Comparison of ENCODE assay signal across 14 cellular contexts in the genomic region with DNA sequence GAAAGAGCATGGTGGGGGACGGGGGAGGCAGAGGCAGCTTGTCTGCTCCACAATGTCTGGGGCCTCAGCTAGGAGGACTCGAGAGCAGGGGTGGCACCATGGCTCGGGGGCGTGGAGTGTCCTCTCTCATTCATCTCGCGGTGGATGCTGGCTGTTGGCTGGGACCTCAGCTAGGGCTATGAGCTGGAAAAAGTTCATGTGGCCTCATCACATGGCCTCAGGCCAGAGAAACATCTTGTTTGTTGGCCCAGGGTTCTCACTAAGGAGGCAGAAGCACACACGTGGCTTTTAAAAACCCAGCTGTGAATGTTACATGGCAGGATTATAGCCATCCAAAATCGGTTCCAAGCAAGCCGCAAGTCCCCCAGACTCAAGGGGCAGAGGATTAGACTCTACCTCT. TPM values are rescaled to one million over a fixed set of nuclear protein-coding genes. Genes with fewer than 3 reads are reported as not detected.
DNase-seq lines count a peak whose midpoint lies in the region; TF ChIP-seq lines count a peak whose summit lies in the region.
"Had no signal": no experiment of that assay in that cellular context is flagged by ENCODE, and none has a peak within 500 bp of the region (broad histone marks: within the 10 kb centered on the region; RNA-seq: fewer than 3 reads in every experiment).

No MANE protein-coding gene starts in this region.

- no peaks in the 10 kb centered on the region for H3K9me3 ChIP-seq in effector memory CD4-positive, alpha-beta T cell (ENCODE audit: control insufficient read depth, low read length)
- H3K9me3 ChIP-seq: gastrocnemius medialis had no signal

- H3K4me3 Mint-ChIP-seq in osteocyte (ENCODE audit: unreplicated experiment) (no peak overlapping the region), chondrocyte (ENCODE audit: unreplicated experiment) (no peak overlapping the region)
- H3K4me3 Mint-ChIP-seq: activated CD4-positive, alpha-beta T cell treated with anti-CD3 and anti-CD28 coated beads, Interleukin-2, amount 10 ng/mL, durations not matched to agents 7 days and 5 days; central memory CD8-positive, alpha-beta T cell; T-cell had no signal

- peaks cover 12% of the 10 kb centered on the region for H3K4me1 Mint-ChIP-seq in osteocyte (ENCODE audit: unreplicated experiment)
- H3K4me1 Mint-ChIP-seq in chondrocyte (ENCODE audit: low read depth) = peaks cover 7% of the 10 kb centered on the region
- H3K4me1 Mint-ChIP-seq: central memory CD8-positive, alpha-beta T cell had no signal

- H3K27ac ChIP-seq in effector memory CD4-positive, alpha-beta T cell (ENCODE audit: insufficient read depth, low read length, poor library complexity, severe bottlenecking) = no peak overlapping the region
- H3K27ac ChIP-seq: gastrocnemius medialis had no signal

- TF ChIP-seq CTCF in osteocyte (IDR thresholded peaks at IDR 0.05) (no peak), chondrocyte (IDR thresholded peaks at IDR 0.05) (no peak)

- peaks cover 13% of the 10 kb centered on the region for H3K36me3 ChIP-seq in effector memory CD4-positive, alpha-beta T cell (ENCODE audit: control insufficient read depth, insufficient read depth, low read length)

- no peaks in the 10 kb centered on the region for H3K27me3 ChIP-seq in effector memory CD4-positive, alpha-beta T cell (replicated peaks; ENCODE audit: control insufficient read depth, insufficient read depth, low read length, poor library complexity, severe bottlenecking)
- H3K27me3 ChIP-seq: gastrocnemius medialis had no signal

- H3K9me3 Mint-ChIP-seq in osteocyte (ENCODE audit: unreplicated experiment) (no peaks in the 10 kb centered on the region), chondrocyte (ENCODE audit: low read depth) (no peaks in the 10 kb centered on the region)
- H3K9me3 Mint-ChIP-seq: activated CD4-positive, alpha-beta T cell treated with anti-CD3 and anti-CD28 coated beads, Interleukin-2, amount 10 ng/mL, durations not matched to agents 7 days and 5 days; central memory CD8-positive, alpha-beta T cell; T-cell had no signal

- H3K27ac Mint-ChIP-seq in osteocyte (ENCODE audit: unreplicated experiment) (peak overlapping the region; percentile 29), chondrocyte (ENCODE audit: unreplicated experiment) (no peak overlapping the region)
- H3K27ac Mint-ChIP-seq: activated CD4-positive, alpha-beta T cell treated with anti-CD3 and anti-CD28 coated beads, Interleukin-2, amount 10 ng/mL, durations not matched to agents 7 days and 5 days; T-cell had no signal

- no peak overlapping the region for H3K4me3 ChIP-seq in effector memory CD4-positive, alpha-beta T cell (ENCODE audit: insufficient read depth, low read depth, low read length, poor library complexity, severe bottlenecking)
- H3K4me3 ChIP-seq: gastrocnemius medialis had no signal

- in situ Hi-C loops in SK-MEL-5 (cut with HindIII; ENCODE audit: low pct_unique_long_range_greater_than_20kb, low sequenced_read_pairs) = no loop called here

- peaks cover 5% of the 10 kb centered on the region for H3K4me1 ChIP-seq in effector memory CD4-positive, alpha-beta T cell (ENCODE audit: control insufficient read depth, insufficient read depth, low read length, poor library complexity, severe bottlenecking)
- H3K4me1 ChIP-seq: gastrocnemius medialis had no signal

- H3K36me3 Mint-ChIP-seq in osteocyte (ENCODE audit: unreplicated experiment) = peaks cover 21% of the 10 kb centered on the region
- H3K36me3 Mint-ChIP-seq in chondrocyte (ENCODE audit: low read depth) = peaks cover 18% of the 10 kb centered on the region

- no peaks in the 10 kb centered on the region for H3K27me3 Mint-ChIP-seq in osteocyte (ENCODE audit: unreplicated experiment)
- H3K27me3 Mint-ChIP-seq in chondrocyte (ENCODE audit: low read depth) = no peaks in the 10 kb centered on the region
- H3K27me3 Mint-ChIP-seq: activated CD4-positive, alpha-beta T cell treated with anti-CD3 and anti-CD28 coated beads, Interleukin-2, amount 10 ng/mL, durations not matched to agents 7 days and 5 days; central memory CD8-positive, alpha-beta T cell; T-cell had no signal

- peak; percentile 46 for DNase-seq in ELF-1 (ENCODE audit: low read depth, low spot score)
- peak; percentile 3 for DNase-seq in SK-MEL-5 (ENCODE audit: low read depth, low spot score)
- DNase-seq in foreskin melanocyte = peak; percentile 30
- no peak for DNase-seq in osteocyte (ENCODE audit: extremely low spot score, unreplicated experiment)
- DNase-seq in activated T-cell treated with anti-CD3 and anti-CD28 coated beads, Interleukin-2, amount 50 U/mL, for 48 hours = no peak
- no peak for DNase-seq in activated gamma-delta T cell treated with Interleukin-2 at 50 U/mL for 16 hours
- DNase-seq in chondrocyte (ENCODE audit: low spot score) = no peak
- no peak for DNase-seq in effector memory CD4-positive, alpha-beta T cell
- DNase-seq: activated CD4-positive, alpha-beta T cell treated with anti-CD3 and anti-CD28 coated beads, Interleukin-2, amount 10 ng/mL, durations not matched to agents 7 days and 5 days; NCI-H1436; T-cell had no signal

RNA-seq across cellular contexts. Expression of a gene that starts 6.2 kb away (rescaled TPM):
- 13.4 and 14.5 TPM in 2 replicates for total RNA-seq in SK-MEL-5 (2014; rRNA removed; shearing (Covaris generic))
- polyA plus RNA-seq in SK-MEL-5 (2015; cell fraction: cytosol; rRNA removed) = 12.2 and 19.5 TPM in 2 replicates
- polyA plus RNA-seq in SK-MEL-5 (2015; cell fraction: nucleus; rRNA removed) = 5.6 and 7.7 TPM in 2 replicates
- 12.0 and 14.1 TPM in 2 replicates for total RNA-seq in osteocyte
- total RNA-seq in chondrocyte = 11.3 to 18.7 TPM (median 12.9 TPM) in 3 replicates

RNA-seq across cellular contexts. Expression of a gene that starts 25.2 kb away (rescaled TPM):
- total RNA-seq in SK-MEL-5 (2014; rRNA removed; shearing (Covaris generic)) = 30.2 and 36.1 TPM in 2 replicates
- polyA plus RNA-seq in SK-MEL-5 (2015; cell fraction: cytosol; rRNA removed) = 74.6 and 75.3 TPM in 2 replicates
- 30.8 and 38.1 TPM in 2 replicates for polyA plus RNA-seq in SK-MEL-5 (2015; cell fraction: nucleus; rRNA removed)
- total RNA-seq in osteocyte = 197 and 199 TPM in 2 replicates
- total RNA-seq in chondrocyte = 114 to 208 TPM (median 118 TPM) in 3 replicates

RNA-seq across cellular contexts. Expression of a gene that starts 25.8 kb away (rescaled TPM):
- total RNA-seq in SK-MEL-5 (2014; rRNA removed; shearing (Covaris generic)) = not detected in 2 replicates
- polyA plus RNA-seq in SK-MEL-5 (2015; cell fraction: cytosol; rRNA removed) = 0.20 TPM in 1 of 2 replicates, not detected in the other
- 2.4 TPM in 1 of 2 replicates, not detected in the other for polyA plus RNA-seq in SK-MEL-5 (2015; cell fraction: nucleus; rRNA removed)
- 0.40 and 0.68 TPM in 2 replicates for total RNA-seq in osteocyte
- total RNA-seq in chondrocyte = 0.65 TPM in 1 of 3 replicates, not detected in the others
- total RNA-seq: lower leg skin had no signal

RNA-seq across cellular contexts. Expression of a gene that starts 48.3 kb away (rescaled TPM):
- total RNA-seq in SK-MEL-5 (2014; rRNA removed; shearing (Covaris generic)) = 43.1 and 43.9 TPM in 2 replicates
- 35.5 and 39.7 TPM in 2 replicates for polyA plus RNA-seq in SK-MEL-5 (2015; cell fraction: cytosol; rRNA removed)
- 10.5 and 10.6 TPM in 2 replicates for polyA plus RNA-seq in SK-MEL-5 (2015; cell fraction: nucleus; rRNA removed)
- total RNA-seq in osteocyte (39.6 and 39.8 TPM in 2 replicates), chondrocyte (32.5 to 35.8 TPM (median 33.7 TPM) in 3 replicates)

RNA-seq across cellular contexts. Expression of a gene that starts 50.7 kb away (rescaled TPM):
- total RNA-seq in SK-MEL-5 (2014; rRNA removed; shearing (Covaris generic)) = 9.7 and 14.4 TPM in 2 replicates
- 13.1 and 13.3 TPM in 2 replicates for polyA plus RNA-seq in SK-MEL-5 (2015; cell fraction: cytosol; rRNA removed)
- polyA plus RNA-seq in SK-MEL-5 (2015; cell fraction: nucleus; rRNA removed) = 9.3 and 12.1 TPM in 2 replicates
- total RNA-seq in osteocyte (22.2 and 23.8 TPM in 2 replicates), chondrocyte (16.0 to 17.8 TPM (median 17.4 TPM) in 3 replicates)

Comparison
In these comparisons a context has a peak if more than half of its experiments do, and no peak if none do; other contexts are left out.
1. DNase-seq: peak in ELF-1 (single experiment), SK-MEL-5 (single experiment) and foreskin melanocyte (single experiment); none in osteocyte (single experiment), activated T-cell treated with anti-CD3 and anti-CD28 coated beads, Interleukin-2, amount 50 U/mL, for 48 hours (0 of 2), activated gamma-delta T cell treated with Interleukin-2 at 50 U/mL for 16 hours (single experiment), chondrocyte (single experiment) and effector memory CD4-positive, alpha-beta T cell (0 of 3).